1 cellular context compared by ENCODE assay signal in genomic region chr2:189116984-189117383, GRCh38.
TF ChIP-seq lines count a peak whose summit lies in the region.

No MANE protein-coding gene starts in this region.

TF ChIP-seq in A549, 52 proteins besides CTCF, POLR2A, EP300 and RAD21 (continued from another document):
- TF ChIP-seq, protein P1, sequence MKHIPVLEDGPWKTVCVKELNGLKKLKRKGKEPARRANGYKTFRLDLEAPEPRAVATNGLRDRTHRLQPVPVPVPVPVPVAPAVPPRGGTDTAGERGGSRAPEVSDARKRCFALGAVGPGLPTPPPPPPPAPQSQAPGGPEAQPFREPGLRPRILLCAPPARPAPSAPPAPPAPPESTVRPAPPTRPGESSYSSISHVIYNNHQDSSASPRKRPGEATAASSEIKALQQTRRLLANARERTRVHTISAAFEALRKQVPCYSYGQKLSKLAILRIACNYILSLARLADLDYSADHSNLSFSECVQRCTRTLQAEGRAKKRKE (CRISPR knock-in tag; IDR thresholded peaks at IDR 0.05; ENCODE audit: low read depth): no peak
- no peak for TF ChIP-seq FOXS1 (CRISPR knock-in tag; IDR thresholded peaks at IDR 0.05)
- no peak for TF ChIP-seq ZC3H11A (IDR thresholded peaks at IDR 0.05)
- no peak for TF ChIP-seq HEYL (CRISPR knock-in tag; IDR thresholded peaks at IDR 0.05)
- no peak for TF ChIP-seq CEBPB (IDR thresholded peaks at IDR 0.05)
- no peak for TF ChIP-seq HOXB13 (CRISPR knock-in tag; IDR thresholded peaks at IDR 0.05; ENCODE audit: low read depth)
- no peak for TF ChIP-seq CHD4 (IDR thresholded peaks at IDR 0.05; ENCODE audit: borderline replicate concordance)
- no peak for TF ChIP-seq ZFP36 (IDR thresholded peaks at IDR 0.05; ENCODE audit: borderline replicate concordance, partially characterized antibody)
- TF ChIP-seq RCOR1 (IDR thresholded peaks at IDR 0.05; ENCODE audit: low read depth, low read length): no peak
